In genomic region chr5:156707750-156708149, GRCh38 we compare ENCODE assay signal across 9 cellular contexts.
"Had no signal": no experiment of that assay in that cellular context is flagged by ENCODE, and none has a peak within 500 bp of the region (broad histone marks: within the 10 kb centered on the region; RNA-seq: fewer than 3 reads in every experiment).

No MANE protein-coding gene starts in this region.

- H3K36me3 ChIP-seq: HAP-1 had no signal

- DNase-seq: GM23248, GOT3, H7, HFFc6, IMR-90 had no signal

- H3K27ac Mint-ChIP-seq: HFFc6 had no signal

- H3K4me3 ChIP-seq: GM23248, HAP-1, K562 had no signal

- H3K4me3 Mint-ChIP-seq: HFFc6 had no signal

- ATAC-seq: HCT116, K562 had no signal

- H3K9me3 ChIP-seq: HAP-1 had no signal

- H3K9ac ChIP-seq: GM23248 had no signal

- H3K27ac ChIP-seq: GM23248, HL-60 had no signal
